In genomic region chr4:122855491-122855890, GRCh38 we compare ENCODE assay signal across 16 cellular contexts. TPM values are rescaled to one million over a fixed set of nuclear protein-coding genes. Genes with fewer than 3 reads are reported as not detected.
DNase-seq lines count a peak whose midpoint lies in the region; ATAC-seq and TF ChIP-seq lines count a peak whose summit lies in the region.
"Had no signal": no experiment of that assay in that cellular context is flagged by ENCODE, and none has a peak within 500 bp of the region (broad histone marks: within the 10 kb centered on the region; RNA-seq: fewer than 3 reads in every experiment).

No MANE protein-coding gene starts in this region.

- TF ChIP-seq RAD21 in IMR-90 (IDR thresholded peaks at IDR 0.05; ENCODE audit: low read length): no peak

- no peak overlapping the region for H3K9ac ChIP-seq in IMR-90 (ENCODE audit: low read depth, low read length)

- H2BK120ac ChIP-seq in IMR-90 (ENCODE audit: low read depth, low read length): no peak overlapping the region

- TF ChIP-seq CTCF in IMR-90 (conservative IDR thresholded peaks at IDR 0.05; ENCODE audit: low read depth, low read length) (no peak), brain (conservative IDR thresholded peaks at IDR 0.05) (no peak), thoracic aorta (IDR thresholded peaks at IDR 0.05) (no peak)

- DNase-seq in IMR-90: no peak
- DNase-seq in medulla oblongata (ENCODE audit: extremely low spot score): peak; percentile 40
- no peak for DNase-seq in thoracic aorta (ENCODE audit: low spot score)
- no peak for DNase-seq in middle frontal gyrus (ENCODE audit: extremely low spot score, low spot score)
- DNase-seq in left colon: no peak
- DNase-seq in NCI-H146 (lab: John Stamatoyannopoulos, UW): no peak
- DNase-seq: activated CD4-positive, alpha-beta memory T cell treated with anti-CD3 and anti-CD28 coated beads, Interleukin-2, amount 10 ng/mL, durations not matched to agents 7 days and 5 days; adrenal gland; DMS79 treated with DMSO at 0.1 percent for 48 hours; NCI-H2081 treated with DMSO at 0.1 percent for 48 hours; NK-92 treated with Interleukin-12 subunit alpha and Interleukin-12 subunit beta, amount 100 ng/mL, for 24 hours; SJCRH30 had no signal

- H3K4me2 ChIP-seq in IMR-90 (ENCODE audit: low read depth, low read length): no peak overlapping the region

- H3K4me3 Mint-ChIP-seq in brain: peak overlapping the region in 3 of 5 experiments; percentile 68 to 80 (median 77)
- H3K4me3 Mint-ChIP-seq: activated CD4-positive, alpha-beta memory T cell treated with anti-CD3 and anti-CD28 coated beads, Interleukin-2, amount 10 ng/mL, durations not matched to agents 7 days and 5 days; stimulated activated naive CD8-positive, alpha-beta T cell treated with anti-CD3 and anti-CD28 coated beads, Interleukin-15, Interleukin-2, amounts not matched to agents 100 ng/mL and 50 ng/mL, for 24 hours had no signal

- intact Hi-C loops in IMR-90 (cut with micrococcal nuclease) (no loop called here), left colon (cut with DNase I, micrococcal nuclease) (no loop called here)

- peaks cover 31% of the 10 kb centered on the region; the same call in 1 of the 2 replicates for H4K20me1 ChIP-seq in IMR-90 (ENCODE audit: insufficient read depth, low read length)

- peak overlapping the region in 1 of 2 experiments; percentile 67; a peak in 2 of 4 replicates for H4K8ac ChIP-seq in IMR-90 (ENCODE audit: low read depth in 2 of 2, low read length in 2 of 2)

- ATAC-seq in IMR-90 (ENCODE audit: low read depth) (no peak), thoracic aorta (ENCODE audit: insufficient number of reproducible peaks, low FRiP score, low read depth) (no peak), left colon (no peak), HG03139 (IDR thresholded peaks at IDR 0.05; ENCODE audit: unreplicated experiment) (no peak)

- H4K5ac ChIP-seq in IMR-90 (ENCODE audit: low read depth, low read length): no peak overlapping the region

- H3K9me1 ChIP-seq in IMR-90 (ENCODE audit: insufficient read depth, low read length): peaks cover 13% of the 10 kb centered on the region

- H3K9me3 ChIP-seq in IMR-90 (ENCODE audit: control insufficient read depth, insufficient read depth, low read length) (no peaks in the 10 kb centered on the region), thoracic aorta (no peaks in the 10 kb centered on the region)
- H3K9me3 ChIP-seq: adrenal gland, SJCRH30 had no signal

- no peak overlapping the region for H2AFZ ChIP-seq in IMR-90 (replicated peaks; ENCODE audit: low read length, poor library complexity)

- H3K14ac ChIP-seq in IMR-90 (replicated peaks; ENCODE audit: low read depth, low read length): no peak overlapping the region; the same call in 1 of the 2 replicates

- H2AK5ac ChIP-seq in IMR-90 (ENCODE audit: low read depth, low read length): no peak overlapping the region

- in situ Hi-C loops in IMR-90 (cut with MboI; ENCODE audit: low sequenced_read_pairs): no loop called here

- no peak overlapping the region for H4K91ac ChIP-seq in IMR-90 (ENCODE audit: insufficient read depth, low read depth, low read length)

- peaks cover 48% of the 10 kb centered on the region for H3K4me1 Mint-ChIP-seq in brain

- H2BK15ac ChIP-seq in IMR-90 (ENCODE audit: low read depth, low read length): no peak overlapping the region

- H3K27me3 Mint-ChIP-seq in brain: peaks cover 3% of the 10 kb centered on the region

- H3K27ac Mint-ChIP-seq in brain: peak overlapping the region in 3 of 5 experiments; percentile 90 to 94 (median 91)
- H3K27ac Mint-ChIP-seq: activated CD4-positive, alpha-beta memory T cell treated with anti-CD3 and anti-CD28 coated beads, Interleukin-2, amount 10 ng/mL, durations not matched to agents 7 days and 5 days; stimulated activated naive CD8-positive, alpha-beta T cell treated with anti-CD3 and anti-CD28 coated beads, Interleukin-15, Interleukin-2, amounts not matched to agents 100 ng/mL and 50 ng/mL, for 24 hours had no signal

- no peak overlapping the region for H3K18ac ChIP-seq in IMR-90 (ENCODE audit: low read depth, low read length)

- H3K4ac ChIP-seq in IMR-90 (ENCODE audit: low read depth, low read length): no peak overlapping the region; the same call in 1 of the 2 replicates

- H3K23ac ChIP-seq in IMR-90 (ENCODE audit: low read depth, low read length): peak overlapping the region; percentile 76

- no peak overlapping the region for H3K27ac ChIP-seq in IMR-90 (ENCODE audit: insufficient read depth, low read length)
- peak overlapping the region; percentile 65 to 85 for H3K27ac ChIP-seq in thoracic aorta
- H3K27ac ChIP-seq: adrenal gland, SJCRH30 had no signal

- H3K79me1 ChIP-seq in IMR-90 (ENCODE audit: low read depth in 1 of 2, low read length in 2 of 2): peaks cover 35 to 76% of the 10 kb centered on the region in 2 experiments

- CTCF ChIA-PET in IMR-90 (lab: Yijun Ruan, JAX): no interaction called here

- no CpG with 5 or more reads among the region's 1 CpG for WGBS in IMR-90 (ENCODE audit: extremely low coverage in 2 of 2, insufficient read length in 1 of 2), 2 experiments

- TF ChIP-seq POLR2A in IMR-90 (IDR thresholded peaks at IDR 0.05; ENCODE audit: low read depth, low read length): no peak

- H3K9me3 Mint-ChIP-seq in brain: no peaks in the 10 kb centered on the region
- H3K9me3 Mint-ChIP-seq: activated CD4-positive, alpha-beta memory T cell treated with anti-CD3 and anti-CD28 coated beads, Interleukin-2, amount 10 ng/mL, durations not matched to agents 7 days and 5 days; stimulated activated naive CD8-positive, alpha-beta T cell treated with anti-CD3 and anti-CD28 coated beads, Interleukin-15, Interleukin-2, amounts not matched to agents 100 ng/mL and 50 ng/mL, for 24 hours had no signal

- H2BK5ac ChIP-seq in IMR-90 (ENCODE audit: low read depth, low read length, poor library complexity, severe bottlenecking): no peak overlapping the region

- peaks cover 3% of the 10 kb centered on the region; the same call in 1 of the 2 replicates for H3K36me3 ChIP-seq in IMR-90 (ENCODE audit: control insufficient read depth, insufficient read depth, low read length)
- no peaks in the 10 kb centered on the region for H3K36me3 ChIP-seq in thoracic aorta
- H3K36me3 ChIP-seq: adrenal gland, SJCRH30 had no signal

- dilution Hi-C loops in IMR-90 (cut with HindIII; ENCODE audit: low sequenced_read_pairs, unreplicated experiment): no loop called here

- peaks cover 7% of the 10 kb centered on the region for H3K36me3 Mint-ChIP-seq in brain

- H3K27me3 ChIP-seq in IMR-90 (ENCODE audit: control insufficient read depth, insufficient read depth, low read length) (no peaks in the 10 kb centered on the region), thoracic aorta (replicated peaks; ENCODE audit: insufficient read depth) (no peaks in the 10 kb centered on the region)
- H3K27me3 ChIP-seq: adrenal gland, SJCRH30 had no signal

- H3K4me1 ChIP-seq in IMR-90 (ENCODE audit: control insufficient read depth, insufficient read depth, low read length): peaks cover 10% of the 10 kb centered on the region
- H3K4me1 ChIP-seq in thoracic aorta (ENCODE audit: control insufficient read depth in 1 of 2, low read depth in 2 of 2): peaks cover 19 to 71% of the 10 kb centered on the region in 2 donors
- H3K4me1 ChIP-seq: adrenal gland, SJCRH30 had no signal

- no peak overlapping the region for H3K4me3 ChIP-seq in IMR-90 (ENCODE audit: insufficient read depth, low read depth, low read length)
- H3K4me3 ChIP-seq in thoracic aorta: peak overlapping the region; percentile 52
- H3K4me3 ChIP-seq: adrenal gland, lung, SJCRH30 had no signal

- no peak overlapping the region for H2AK9ac ChIP-seq in IMR-90 (replicated peaks; ENCODE audit: low read depth, low read length, poor library complexity)

- BruUV-seq in IMR-90 (replicated peaks; lab: Mats Ljungman, UMichigan): no TSS peak

- H3K56ac ChIP-seq in IMR-90 (ENCODE audit: extremely low read depth, insufficient read depth, low read length): no peak overlapping the region

- H2BK20ac ChIP-seq in IMR-90 (ENCODE audit: low read depth, low read length): 0 out of 2 replicates have a peak overlapping the region, but pooled peaks have one; percentile 21

- POLR2A ChIA-PET in IMR-90 (lab: Charles Lee; ENCODE audit: unreplicated experiment): no interaction called here

TF ChIP-seq in IMR-90, 13 proteins besides CTCF, POLR2A, EP300 and RAD21 (continues in another document):
- no peak for TF ChIP-seq MAFK (IDR thresholded peaks at IDR 0.05; ENCODE audit: low read depth, low read length)
- no peak for TF ChIP-seq FOS (IDR thresholded peaks at IDR 0.05; ENCODE audit: low read depth, low read length)
- TF ChIP-seq MXI1 (IDR thresholded peaks at IDR 0.05; ENCODE audit: borderline replicate concordance, low read depth, low read length): no peak
- no peak for TF ChIP-seq NFE2L2 (IDR thresholded peaks at IDR 0.05; ENCODE audit: low read depth, low read length)
- TF ChIP-seq CHD1 (IDR thresholded peaks at IDR 0.05; ENCODE audit: low read depth, low read length): no peak
- no peak for TF ChIP-seq MAZ (IDR thresholded peaks at IDR 0.05; ENCODE audit: borderline replicate concordance, low read depth, low read length)
- TF ChIP-seq SMC3 (IDR thresholded peaks at IDR 0.05; ENCODE audit: low read depth, low read length): no peak
- no peak for TF ChIP-seq RFX5 (IDR thresholded peaks at IDR 0.05; ENCODE audit: low read depth, low read length)
- TF ChIP-seq CEBPB (IDR thresholded peaks at IDR 0.05; ENCODE audit: low read depth, low read length): no peak
- no peak for TF ChIP-seq ELK1 (IDR thresholded peaks at IDR 0.05; ENCODE audit: borderline replicate concordance, low read depth, low read length)

RNA-seq across cellular contexts. Expression of gene FGF2, which starts 28.9 kb away (rescaled TPM):
- total RNA-seq in IMR-90 (2012; rRNA removed) (27.1 and 54.4 TPM in 2 replicates), thoracic aorta (10 to 100 TPM; 25.5 to 50.2 TPM), left colon (1 to 10 TPM; 1.3 to 4.1 TPM)
- polyA plus RNA-seq in IMR-90 (2012; rRNA removed) (12.9 and 14.9 TPM in 2 replicates), brain (ENCODE audit: insufficient read depth, low read depth, low replicate concordance) (1.8 TPM)
- polyA plus RNA-seq in IMR-90 (2012; cell fraction: cytosol; rRNA removed): 1.9 and 5.8 TPM in 2 replicates
- 6.7 and 13.7 TPM in 2 replicates for polyA plus RNA-seq in IMR-90 (2012; cell fraction: nucleus; rRNA removed; ENCODE audit: low replicate concordance)
